15 cellular contexts compared by ENCODE assay signal in the genomic region with DNA sequence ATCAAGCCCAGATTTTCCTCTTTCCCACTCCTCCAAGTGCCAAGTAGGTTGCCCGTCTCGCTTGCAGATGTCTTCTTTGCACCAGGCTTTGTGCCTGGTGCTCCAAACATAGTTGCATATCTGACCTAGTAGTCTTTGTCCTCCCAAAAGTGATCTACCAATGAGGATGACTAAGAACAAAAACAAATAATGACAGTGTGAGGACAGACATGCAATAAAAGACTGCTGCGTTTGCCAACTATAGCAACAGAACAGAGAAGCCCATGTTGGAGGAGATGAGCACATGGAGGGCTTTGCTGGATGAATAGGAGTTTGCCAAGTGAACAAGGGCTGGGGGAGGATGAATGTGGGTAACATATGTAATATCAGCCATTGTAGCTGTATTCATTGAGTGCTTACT. TPM values are rescaled to one million over a fixed set of nuclear protein-coding genes. Genes with fewer than 3 reads are reported as not detected.
DNase-seq lines count a peak whose midpoint lies in the region; ATAC-seq, FAIRE-seq and TF ChIP-seq lines count a peak whose summit lies in the region.
"Had no signal": no experiment of that assay in that cellular context is flagged by ENCODE, and none has a peak within 500 bp of the region (broad histone marks: within the 10 kb centered on the region; RNA-seq: fewer than 3 reads in every experiment).

No MANE protein-coding gene starts in this region.

- H3K4me3 ChIP-seq in SK-N-SH (ENCODE audit: low read depth in 2 of 2, low read length in 1 of 2) = no peak overlapping the region
- H3K4me3 ChIP-seq in SU-DHL-6 (ENCODE audit: insufficient read depth, low read length, poor library complexity, severe bottlenecking) = no peak overlapping the region
- H3K4me3 ChIP-seq: coronary artery, GM23248, skin epidermis had no signal

- peak overlapping the region; percentile 72 to 100 (median 97) for H3K27ac Mint-ChIP-seq in naive B cell

- ATAC-seq in SK-N-SH treated with all-trans-retinoic acid at 6 μM for 48 hours (no peak), naive B cell (ENCODE audit: low read depth in 2 of 2) (no peak)

- H3K9me3 ChIP-seq in SK-N-SH = no peaks in the 10 kb centered on the region
- no peaks in the 10 kb centered on the region for H3K9me3 ChIP-seq in SU-DHL-6 (ENCODE audit: insufficient read depth, low read length)

- CTCF ChIA-PET in SK-N-SH (lab: Yijun Ruan, JAX) = interaction anchor here (0.9 kb wide), 1 partner anchor 23 kb away, joined by 3 read pairs; no protein-coding TSS in a partner anchor

- H3K9me2 ChIP-seq in SK-N-SH (no peaks in the 10 kb centered on the region), SU-DHL-6 (replicated peaks; ENCODE audit: insufficient read depth, low read length) (no peaks in the 10 kb centered on the region)

- no peaks in the 10 kb centered on the region for H3F3A ChIP-seq in SK-N-SH (replicated peaks; ENCODE audit: insufficient read depth)
- peaks cover 92% of the 10 kb centered on the region for H3F3A ChIP-seq in SU-DHL-6 (ENCODE audit: insufficient read depth)

- 83% methylated on average over 3 of the region's 3 CpGs for WGBS in SK-N-SH (ENCODE audit: low lambda C conversion rate)

- no peaks in the 10 kb centered on the region for H3K9me3 Mint-ChIP-seq in naive B cell

- H3K9ac ChIP-seq in SK-N-SH = no peak overlapping the region
- H3K9ac ChIP-seq in SU-DHL-6 (ENCODE audit: low read length) = peak overlapping the region; percentile 98
- H3K9ac ChIP-seq: GM23248 had no signal

- H3K27me3 ChIP-seq in SK-N-SH (ENCODE audit: insufficient read depth) (no peaks in the 10 kb centered on the region), SU-DHL-6 (ENCODE audit: low read length) (no peaks in the 10 kb centered on the region)

- H3K36me3 Mint-ChIP-seq in naive B cell = no peaks in the 10 kb centered on the region

- no peaks in the 10 kb centered on the region; a peak in 1 of 4 replicates for H3K4me1 ChIP-seq in SK-N-SH (ENCODE audit: control insufficient read depth in 1 of 2, insufficient read depth in 2 of 2, low read depth in 1 of 2, low read length in 1 of 2)

- TF ChIP-seq CTCF in SK-N-SH (IDR thresholded peaks at IDR 0.05) (no peak), SU-DHL-6 (IDR thresholded peaks at IDR 0.05; ENCODE audit: insufficient read depth, low read length, poor library complexity, severe bottlenecking) (no peak)

- TF ChIP-seq RAD21 in SK-N-SH (IDR thresholded peaks at IDR 0.05; ENCODE audit: low read length) = no peak

- TF ChIP-seq POLR2A in GM12892 (IDR thresholded peaks at IDR 0.05; ENCODE audit: low read depth, low read length) = no peak

- H2AFZ ChIP-seq in SK-N-SH (ENCODE audit: low read depth) = no peak overlapping the region
- no peak overlapping the region for H2AFZ ChIP-seq in SU-DHL-6 (ENCODE audit: low read depth, low read length, severe bottlenecking)
- H2AFZ ChIP-seq: GM23248 had no signal

- H3K4me2 ChIP-seq in SK-N-SH (no peak overlapping the region), SU-DHL-6 (ENCODE audit: low read depth, low read length, poor library complexity, severe bottlenecking) (peak overlapping the region; percentile 99)

- H4K20me1 ChIP-seq in SK-N-SH (ENCODE audit: insufficient read depth) (no peaks in the 10 kb centered on the region), SU-DHL-6 (ENCODE audit: low read depth, low read length) (no peaks in the 10 kb centered on the region)

- H3K4me1 Mint-ChIP-seq in naive B cell = peaks cover 54 to 83% (median 71%) of the 10 kb centered on the region in 3 donors

- POLR2A ChIA-PET in SK-N-SH (lab: Yijun Ruan, JAX) = no interaction called here

- no peak for TF ChIP-seq EP300 in SK-N-SH (IDR thresholded peaks at IDR 0.05; ENCODE audit: borderline replicate concordance in 1 of 2, low read depth in 1 of 2, low read length in 1 of 2)

- no peaks in the 10 kb centered on the region for H3K36me3 ChIP-seq in SK-N-SH (replicated peaks in 1 of 2; ENCODE audit: control insufficient read depth in 1 of 2, insufficient read depth in 2 of 2, low read length in 1 of 2)
- peaks cover 2% of the 10 kb centered on the region for H3K36me3 ChIP-seq in SU-DHL-6 (ENCODE audit: low read length)

- H3K79me2 ChIP-seq in SK-N-SH (ENCODE audit: insufficient read depth) (no peaks in the 10 kb centered on the region), SU-DHL-6 (ENCODE audit: insufficient read depth, low read length) (peaks cover 67% of the 10 kb centered on the region)

- no peaks in the 10 kb centered on the region for H3K27me3 Mint-ChIP-seq in naive B cell

- peak; percentile 78 for FAIRE-seq in GM12892 (lab: Jason Lieb, UNC)
- FAIRE-seq: islet of Langerhans had no signal

- H3K27ac ChIP-seq in SK-N-SH (ENCODE audit: low read depth in 2 of 2, low read length in 1 of 2) (no peak overlapping the region), SU-DHL-6 (ENCODE audit: low read depth, low read length) (peak overlapping the region; percentile 99)
- H3K27ac ChIP-seq: GM23248, RWPE1 had no signal

- DNase-seq in SK-N-SH = no peak
- DNase-seq in GM12892 (ENCODE audit: insufficient read length) = no peak
- no peak for DNase-seq in naive B cell
- DNase-seq in NCI-H1436 treated with DMSO at 0.1 percent for 48 hours (lab: John Stamatoyannopoulos, UW) = no peak
- no peak for DNase-seq in RPMI8226
- DNase-seq in SW480 (ENCODE audit: low spot score) = no peak
- DNase-seq: activated effector memory CD4-positive, alpha-beta T cell treated with Interleukin-2 at 50 U/mL for 16 hours; GM23248 had no signal

- peak overlapping the region in 4 of 8 donors; percentile 10 to 77 (median 58) for H3K4me3 Mint-ChIP-seq in naive B cell

TF ChIP-seq in SK-N-SH treated with all-trans-retinoic acid at 6 μM for 48 hours, 23 proteins besides CTCF, POLR2A, EP300 and RAD21:
- no peak for TF ChIP-seq GLIS3 (CRISPR knock-in tag; IDR thresholded peaks at IDR 0.05)
- peak; percentile 96 for TF ChIP-seq ZFP3 (CRISPR knock-in tag; IDR thresholded peaks at IDR 0.05)
- no peak for TF ChIP-seq ZNF8 (CRISPR knock-in tag; IDR thresholded peaks at IDR 0.05)
- no peak for TF ChIP-seq CSDC2 (CRISPR knock-in tag; IDR thresholded peaks at IDR 0.05)
- no peak for TF ChIP-seq TCF4 (CRISPR knock-in tag; IDR thresholded peaks at IDR 0.05; ENCODE audit: borderline replicate concordance)
- TF ChIP-seq, protein P1, sequence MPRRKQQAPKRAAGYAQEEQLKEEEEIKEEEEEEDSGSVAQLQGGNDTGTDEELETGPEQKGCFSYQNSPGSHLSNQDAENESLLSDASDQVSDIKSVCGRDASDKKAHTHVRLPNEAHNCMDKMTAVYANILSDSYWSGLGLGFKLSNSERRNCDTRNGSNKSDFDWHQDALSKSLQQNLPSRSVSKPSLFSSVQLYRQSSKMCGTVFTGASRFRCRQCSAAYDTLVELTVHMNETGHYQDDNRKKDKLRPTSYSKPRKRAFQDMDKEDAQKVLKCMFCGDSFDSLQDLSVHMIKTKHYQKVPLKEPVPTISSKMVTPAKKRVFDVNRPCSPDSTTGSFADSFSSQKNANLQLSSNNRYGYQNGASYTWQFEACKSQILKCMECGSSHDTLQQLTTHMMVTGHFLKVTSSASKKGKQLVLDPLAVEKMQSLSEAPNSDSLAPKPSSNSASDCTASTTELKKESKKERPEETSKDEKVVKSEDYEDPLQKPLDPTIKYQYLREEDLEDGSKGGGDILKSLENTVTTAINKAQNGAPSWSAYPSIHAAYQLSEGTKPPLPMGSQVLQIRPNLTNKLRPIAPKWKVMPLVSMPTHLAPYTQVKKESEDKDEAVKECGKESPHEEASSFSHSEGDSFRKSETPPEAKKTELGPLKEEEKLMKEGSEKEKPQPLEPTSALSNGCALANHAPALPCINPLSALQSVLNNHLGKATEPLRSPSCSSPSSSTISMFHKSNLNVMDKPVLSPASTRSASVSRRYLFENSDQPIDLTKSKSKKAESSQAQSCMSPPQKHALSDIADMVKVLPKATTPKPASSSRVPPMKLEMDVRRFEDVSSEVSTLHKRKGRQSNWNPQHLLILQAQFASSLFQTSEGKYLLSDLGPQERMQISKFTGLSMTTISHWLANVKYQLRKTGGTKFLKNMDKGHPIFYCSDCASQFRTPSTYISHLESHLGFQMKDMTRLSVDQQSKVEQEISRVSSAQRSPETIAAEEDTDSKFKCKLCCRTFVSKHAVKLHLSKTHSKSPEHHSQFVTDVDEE (CRISPR knock-in tag; IDR thresholded peaks at IDR 0.05) = no peak
- TF ChIP-seq PPARA (CRISPR knock-in tag; IDR thresholded peaks at IDR 0.05; ENCODE audit: borderline replicate concordance) = no peak

TF ChIP-seq in SK-N-SH, 30 proteins besides CTCF, POLR2A, EP300 and RAD21 (continues in another document):
- no peak for TF ChIP-seq TAF1 (IDR thresholded peaks at IDR 0.05; ENCODE audit: borderline replicate concordance, low read depth, low read length)
- no peak for TF ChIP-seq NFIC (IDR thresholded peaks at IDR 0.05; ENCODE audit: borderline replicate concordance)
- TF ChIP-seq, protein P2, sequence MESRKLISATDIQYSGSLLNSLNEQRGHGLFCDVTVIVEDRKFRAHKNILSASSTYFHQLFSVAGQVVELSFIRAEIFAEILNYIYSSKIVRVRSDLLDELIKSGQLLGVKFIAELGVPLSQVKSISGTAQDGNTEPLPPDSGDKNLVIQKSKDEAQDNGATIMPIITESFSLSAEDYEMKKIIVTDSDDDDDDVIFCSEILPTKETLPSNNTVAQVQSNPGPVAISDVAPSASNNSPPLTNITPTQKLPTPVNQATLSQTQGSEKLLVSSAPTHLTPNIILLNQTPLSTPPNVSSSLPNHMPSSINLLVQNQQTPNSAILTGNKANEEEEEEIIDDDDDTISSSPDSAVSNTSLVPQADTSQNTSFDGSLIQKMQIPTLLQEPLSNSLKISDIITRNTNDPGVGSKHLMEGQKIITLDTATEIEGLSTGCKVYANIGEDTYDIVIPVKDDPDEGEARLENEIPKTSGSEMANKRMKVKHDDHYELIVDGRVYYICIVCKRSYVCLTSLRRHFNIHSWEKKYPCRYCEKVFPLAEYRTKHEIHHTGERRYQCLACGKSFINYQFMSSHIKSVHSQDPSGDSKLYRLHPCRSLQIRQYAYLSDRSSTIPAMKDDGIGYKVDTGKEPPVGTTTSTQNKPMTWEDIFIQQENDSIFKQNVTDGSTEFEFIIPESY (IDR thresholded peaks at IDR 0.05; ENCODE audit: borderline replicate concordance, low read depth) = no peak
- TF ChIP-seq, protein P3, sequence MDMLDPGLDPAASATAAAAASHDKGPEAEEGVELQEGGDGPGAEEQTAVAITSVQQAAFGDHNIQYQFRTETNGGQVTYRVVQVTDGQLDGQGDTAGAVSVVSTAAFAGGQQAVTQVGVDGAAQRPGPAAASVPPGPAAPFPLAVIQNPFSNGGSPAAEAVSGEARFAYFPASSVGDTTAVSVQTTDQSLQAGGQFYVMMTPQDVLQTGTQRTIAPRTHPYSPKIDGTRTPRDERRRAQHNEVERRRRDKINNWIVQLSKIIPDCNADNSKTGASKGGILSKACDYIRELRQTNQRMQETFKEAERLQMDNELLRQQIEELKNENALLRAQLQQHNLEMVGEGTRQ (IDR thresholded peaks at IDR 0.05; ENCODE audit: borderline replicate concordance, low read depth, low read length) = no peak
- TF ChIP-seq TEAD4 (IDR thresholded peaks at IDR 0.05; ENCODE audit: borderline replicate concordance, insufficient read depth) = no peak

RNA-seq across cellular contexts. Expression of a gene that starts 15.6 kb away (rescaled TPM):
- polyA plus RNA-seq in SK-N-SH (2012; rRNA removed) (0.72 and 1.0 TPM in 2 replicates), naive B cell (ENCODE audit: low read depth in 6 of 6) (10 to 100 TPM in 3 of 6 donors, 1 to 10 TPM in 3; 1.9 to 16.8 (median 9.8) TPM)
- 0.40 and 0.96 TPM in 2 replicates for polyA plus RNA-seq in SK-N-SH (2012; cell fraction: cytosol; rRNA removed)
- polyA plus RNA-seq in SK-N-SH (2012; cell fraction: nucleus; rRNA removed) = 2.4 and 2.7 TPM in 2 replicates
- 10.9 TPM for polyA plus RNA-seq in GM12892 (2012; ENCODE audit: missing spikeins)
- polyA plus RNA-seq: fibroblast of lung, GM23248 had no signal
